Comparison of ENCODE assay signal across 27 cellular contexts in genomic region chr11:57746920-57747319, GRCh38. TPM values are rescaled to one million over a fixed set of nuclear protein-coding genes. Genes with fewer than 3 reads are reported as not detected.
DNase-seq lines count a peak whose midpoint lies in the region; ATAC-seq, FAIRE-seq and TF ChIP-seq lines count a peak whose summit lies in the region.
"Had no signal": no experiment of that assay in that cellular context is flagged by ENCODE, and none has a peak within 500 bp of the region (broad histone marks: within the 10 kb centered on the region; RNA-seq: fewer than 3 reads in every experiment).

No MANE protein-coding gene starts in this region.

- H3K18ac ChIP-seq in H9 (ENCODE audit: insufficient read length, low read depth, low read length) = no peak overlapping the region

- H3K27me3 ChIP-seq in H9 (ENCODE audit: insufficient read depth, low read length) (no peaks in the 10 kb centered on the region), pancreas (no peaks in the 10 kb centered on the region)
- H3K27me3 ChIP-seq: BE2C, dorsolateral prefrontal cortex, foreskin keratinocyte, sigmoid colon had no signal

- H3K23me2 ChIP-seq in H9 (ENCODE audit: insufficient read length, low read depth, low read length, poor library complexity, severe bottlenecking) = peaks cover 4% of the 10 kb centered on the region

- no peak overlapping the region for H4K8ac ChIP-seq in H9 (replicated peaks; ENCODE audit: insufficient read length, low read depth, low read length)

- no peak overlapping the region for H2BK12ac ChIP-seq in H9 (ENCODE audit: insufficient read length, low read depth, low read length)

- peaks cover 0 to 21% (median 9%) of the 10 kb centered on the region in 3 donors for H3K36me3 ChIP-seq in pancreas

- intact Hi-C loops in pancreas (cut with DNase I) = no loop called here

- peaks cover 32% of the 10 kb centered on the region for H3K4me1 Mint-ChIP-seq in activated CD4-positive, alpha-beta T cell treated with anti-CD3 and anti-CD28 coated beads, Interleukin-2, amount 10 ng/mL, durations not matched to agents 7 days and 5 days
- H3K4me1 Mint-ChIP-seq in H9 (peaks cover 11 to 13% of the 10 kb centered on the region in 2 experiments), neural crest cell (peaks cover 13% of the 10 kb centered on the region), glutamatergic neuron (ENCODE audit: low read depth, unreplicated experiment) (peaks cover 12% of the 10 kb centered on the region)
- H3K4me1 Mint-ChIP-seq in activated naive CD8-positive, alpha-beta T cell treated with anti-CD3 and anti-CD28 coated beads, Interleukin-2, amount 10 ng/mL, durations not matched to agents 7 days and 5 days = peaks cover 30% of the 10 kb centered on the region

- H3K23ac ChIP-seq in H9 (ENCODE audit: insufficient read length, low read depth, low read length) = no peak overlapping the region

- H3K4me3 Mint-ChIP-seq in activated CD4-positive, alpha-beta T cell treated with anti-CD3 and anti-CD28 coated beads, Interleukin-2, amount 10 ng/mL, durations not matched to agents 7 days and 5 days = no peak overlapping the region
- H3K4me3 Mint-ChIP-seq in H9 (no peak overlapping the region), neural crest cell (peak overlapping the region; percentile 82), glutamatergic neuron (ENCODE audit: unreplicated experiment) (no peak overlapping the region)
- no peak overlapping the region for H3K4me3 Mint-ChIP-seq in activated naive CD8-positive, alpha-beta T cell treated with anti-CD3 and anti-CD28 coated beads, Interleukin-2, amount 10 ng/mL, durations not matched to agents 7 days and 5 days

- no peak overlapping the region for H3K14ac ChIP-seq in H9 (ENCODE audit: insufficient read depth, low read length)

- no peak for DNase-seq in activated CD4-positive, alpha-beta T cell treated with anti-CD3 and anti-CD28 coated beads, Interleukin-2, amount 10 ng/mL, durations not matched to agents 7 days and 5 days
- DNase-seq in activated CD4-positive, alpha-beta T cell treated with anti-CD3 and anti-CD28 coated beads for 1 hour = no peak
- no peak for DNase-seq in H9
- no peak for DNase-seq in activated naive CD8-positive, alpha-beta T cell treated with anti-CD3 and anti-CD28 coated beads, Interleukin-2, amount 10 ng/mL, durations not matched to agents 7 days and 5 days
- no peak for DNase-seq in neural crest cell (ENCODE audit: low read depth, low spot score)
- DNase-seq in pancreas = no peak
- no peak for DNase-seq in DMS153 (lab: John Stamatoyannopoulos, UW)
- no peak for DNase-seq in glutamatergic neuron
- DNase-seq: anterior cingulate cortex, BE2C, caudate nucleus, dorsolateral prefrontal cortex, foreskin keratinocyte, hypothalamus, islet precursor cell, NCI-H1417 treated with DMSO at 0.1 percent for 48 hours, NCI-H524 treated with DMSO at 0.1 percent for 48 hours, posterior cingulate gyrus, RPMI8226, sigmoid colon, SK-N-SH had no signal

- H3K27me3 Mint-ChIP-seq in activated CD4-positive, alpha-beta T cell treated with anti-CD3 and anti-CD28 coated beads, Interleukin-2, amount 10 ng/mL, durations not matched to agents 7 days and 5 days = no peaks in the 10 kb centered on the region
- H3K27me3 Mint-ChIP-seq in H9 (ENCODE audit: low read depth) (no peaks in the 10 kb centered on the region; the same call in 1 of the 2 replicates), neural crest cell (ENCODE audit: low read depth) (no peaks in the 10 kb centered on the region), glutamatergic neuron (ENCODE audit: unreplicated experiment) (peaks cover 3% of the 10 kb centered on the region)
- H3K27me3 Mint-ChIP-seq in activated naive CD8-positive, alpha-beta T cell treated with anti-CD3 and anti-CD28 coated beads, Interleukin-2, amount 10 ng/mL, durations not matched to agents 7 days and 5 days = no peaks in the 10 kb centered on the region

- H2BK120ac ChIP-seq in H9 (ENCODE audit: low read depth, low read length, poor library complexity, severe bottlenecking) = no peak overlapping the region

- H3K36me3 Mint-ChIP-seq in activated CD4-positive, alpha-beta T cell treated with anti-CD3 and anti-CD28 coated beads, Interleukin-2, amount 10 ng/mL, durations not matched to agents 7 days and 5 days (ENCODE audit: low read depth) = peaks cover 35% of the 10 kb centered on the region
- peaks cover 20 to 40% (median 34%) of the 10 kb centered on the region in 3 experiments for H3K36me3 Mint-ChIP-seq in H9 (ENCODE audit: insufficient read depth in 1 of 3, low read depth in 3 of 3)
- H3K36me3 Mint-ChIP-seq in activated naive CD8-positive, alpha-beta T cell treated with anti-CD3 and anti-CD28 coated beads, Interleukin-2, amount 10 ng/mL, durations not matched to agents 7 days and 5 days = peaks cover 32% of the 10 kb centered on the region
- peaks cover 20% of the 10 kb centered on the region for H3K36me3 Mint-ChIP-seq in neural crest cell (ENCODE audit: low read depth)
- no peaks in the 10 kb centered on the region for H3K36me3 Mint-ChIP-seq in glutamatergic neuron (ENCODE audit: unreplicated experiment)

- CTCF ChIA-PET in activated CD4-positive, alpha-beta T cell treated with anti-CD3 and anti-CD28 coated beads, Interleukin-2, amount 10 ng/mL, durations not matched to agents 7 days and 5 days (lab: Charles Lee) = interaction anchor here (0.6 to 1.2 kb wide), 3 partner anchors 14 to 409 kb away, joined by 3 to 4 read pairs (median 3); partner anchors contain the start of genes CTNND1 and P2RX3

- POLR2A ChIA-PET in activated CD4-positive, alpha-beta T cell treated with anti-CD3 and anti-CD28 coated beads, Interleukin-2, amount 10 ng/mL, durations not matched to agents 7 days and 5 days (lab: Charles Lee) = no interaction called here
- POLR2A ChIA-PET in activated naive CD8-positive, alpha-beta T cell treated with anti-CD3 and anti-CD28 coated beads, Interleukin-2, amount 10 ng/mL, durations not matched to agents 7 days and 5 days (lab: Charles Lee) = interaction anchor here (0.7 to 1.2 kb wide), 2 partner anchors 11 to 12 kb away, joined by 3 to 6 read pairs; no protein-coding TSS in a partner anchor

- H4K20me1 ChIP-seq in H9 (ENCODE audit: control insufficient read depth, insufficient read depth, insufficient read length) = peaks cover 3% of the 10 kb centered on the region

- no peak overlapping the region for H2BK5ac ChIP-seq in H9 (ENCODE audit: insufficient read length, low read length)

- H3T11ph ChIP-seq in H9 (ENCODE audit: low read length) = no peak overlapping the region

- H3K4me1 ChIP-seq in H9 (ENCODE audit: insufficient read depth, low read length) = no peaks in the 10 kb centered on the region; the same call in 1 of the 2 replicates
- peaks cover 5 to 13% (median 12%) of the 10 kb centered on the region in 3 donors for H3K4me1 ChIP-seq in pancreas
- H3K4me1 ChIP-seq: BE2C, foreskin keratinocyte had no signal

- H3K4me3 ChIP-seq in pancreas = no peak overlapping the region
- H3K4me3 ChIP-seq: dorsolateral prefrontal cortex, lung, sigmoid colon, thoracic aorta had no signal

- no peak overlapping the region for H3K56ac ChIP-seq in H9 (ENCODE audit: insufficient read length, low read depth, low read length)

- H3K9me3 Mint-ChIP-seq in activated CD4-positive, alpha-beta T cell treated with anti-CD3 and anti-CD28 coated beads, Interleukin-2, amount 10 ng/mL, durations not matched to agents 7 days and 5 days = no peaks in the 10 kb centered on the region
- H3K9me3 Mint-ChIP-seq in H9 (no peaks in the 10 kb centered on the region), neural crest cell (no peaks in the 10 kb centered on the region), glutamatergic neuron (ENCODE audit: unreplicated experiment) (no peaks in the 10 kb centered on the region)
- no peaks in the 10 kb centered on the region for H3K9me3 Mint-ChIP-seq in activated naive CD8-positive, alpha-beta T cell treated with anti-CD3 and anti-CD28 coated beads, Interleukin-2, amount 10 ng/mL, durations not matched to agents 7 days and 5 days

- no peak overlapping the region for H2BK15ac ChIP-seq in H9 (ENCODE audit: low read depth, low read length)

- H3K27ac Mint-ChIP-seq in activated CD4-positive, alpha-beta T cell treated with anti-CD3 and anti-CD28 coated beads, Interleukin-2, amount 10 ng/mL, durations not matched to agents 7 days and 5 days = peak overlapping the region; percentile 17
- H3K27ac Mint-ChIP-seq in H9 (peak overlapping the region in 2 of 3 experiments; percentile 27 to 55; a peak in 4 of 7 replicates), neural crest cell (ENCODE audit: unreplicated experiment) (peak overlapping the region; percentile 60), glutamatergic neuron (ENCODE audit: unreplicated experiment) (no peak overlapping the region)
- H3K27ac Mint-ChIP-seq in activated naive CD8-positive, alpha-beta T cell treated with anti-CD3 and anti-CD28 coated beads, Interleukin-2, amount 10 ng/mL, durations not matched to agents 7 days and 5 days = peak overlapping the region; percentile 22

- H3K4ac ChIP-seq in H9 (ENCODE audit: low read depth, low read length) = no peak overlapping the region

- H3K79me2 ChIP-seq in H9 (ENCODE audit: insufficient read depth, low read length) = peaks cover 5% of the 10 kb centered on the region; the same call in 1 of the 2 replicates

- no peak overlapping the region for H2AK5ac ChIP-seq in H9 (ENCODE audit: insufficient read length, low read length)

- H4K91ac ChIP-seq in H9 (ENCODE audit: insufficient read length, low read depth, low read length) = no peak overlapping the region

- no CpG with 5 or more reads among the region's 1 CpG for WGBS in H9 (ENCODE audit: extremely low coverage, insufficient read length, low lambda C conversion rate)
- 92 to 96% methylated on average over 1 of the region's 1 CpG for WGBS in pancreas, 2 donors

- no peak for TF ChIP-seq CTCF in H9 (conservative IDR thresholded peaks at IDR 0.05)
- no peak for TF ChIP-seq CTCF in neural crest cell (conservative IDR thresholded peaks at IDR 0.05)
- TF ChIP-seq CTCF in pancreas (IDR thresholded peaks at IDR 0.05) = no peak
- TF ChIP-seq CTCF in glutamatergic neuron (IDR thresholded peaks at IDR 0.05; ENCODE audit: partially characterized antibody, unreplicated experiment) = no peak

- H3K27ac ChIP-seq in H9 (ENCODE audit: insufficient read length, low read depth, low read length) (no peak overlapping the region), pancreas (no peak overlapping the region)
- H3K27ac ChIP-seq: foreskin keratinocyte, sigmoid colon, thoracic aorta had no signal

- H2BK20ac ChIP-seq in H9 (ENCODE audit: low read depth, low read length, poor library complexity, severe bottlenecking) = no peak overlapping the region

- H3K9me3 ChIP-seq in H9 (ENCODE audit: control insufficient read depth, low read depth, low read length) = no peaks in the 10 kb centered on the region
- no peaks in the 10 kb centered on the region for H3K9me3 ChIP-seq in pancreas
- H3K9me3 ChIP-seq: BE2C, sigmoid colon, SK-N-SH, thoracic aorta had no signal

- peaks cover 3% of the 10 kb centered on the region for H3K79me1 ChIP-seq in H9 (ENCODE audit: insufficient read depth, low read depth, low read length, poor library complexity, severe bottlenecking)

- H2AFZ ChIP-seq in H9 (ENCODE audit: low read length) = no peak overlapping the region

- ATAC-seq in activated naive CD8-positive, alpha-beta T cell treated with anti-CD3 and anti-CD28 coated beads, Interleukin-2, amount 10 ng/mL, durations not matched to agents 7 days and 5 days (ENCODE audit: low read depth) = no peak
- no peak for ATAC-seq in pancreas
- ATAC-seq: foreskin keratinocyte had no signal

- no peak overlapping the region for H3K4me2 ChIP-seq in H9 (ENCODE audit: insufficient read depth, insufficient read length, low read length)
- H3K4me2 ChIP-seq: SK-N-SH had no signal

- H4K5ac ChIP-seq in H9 (ENCODE audit: insufficient read length, low read depth, low read length) = no peak overlapping the region

- no peak for FAIRE-seq in pancreas (lab: Jason Lieb, UNC)
- FAIRE-seq: A204.1, D721Med had no signal

- no peak overlapping the region for H3K9ac ChIP-seq in H9 (ENCODE audit: extremely low read depth, insufficient read length, low read length)
- H3K9ac ChIP-seq: SK-N-SH had no signal

RNA-seq across cellular contexts. Expression of gene BTBD18, which starts 4.7 kb away (rescaled TPM):
- total RNA-seq in activated CD4-positive, alpha-beta T cell treated with anti-CD3 and anti-CD28 coated beads, Interleukin-2, amount 10 ng/mL, durations not matched to agents 7 days and 5 days = not detected
- total RNA-seq in H9 (2021) (not detected in 2 replicates), neural crest cell (not detected in 2 replicates), pancreas (not detected), glutamatergic neuron (ENCODE audit: unreplicated experiment) (not detected)
- not detected for total RNA-seq in activated naive CD8-positive, alpha-beta T cell treated with anti-CD3 and anti-CD28 coated beads, Interleukin-2, amount 10 ng/mL, durations not matched to agents 7 days and 5 days
- under 1 TPM in 1 of 2 donors, not detected in 1; 0.05 TPM for polyA plus RNA-seq in pancreas
- total RNA-seq: dorsolateral prefrontal cortex, epithelial cell of proximal tubule, foreskin keratinocyte, lung, myocyte, sigmoid colon, thoracic aorta had no signal
- polyA plus RNA-seq: foreskin keratinocyte, lung, SK-N-SH had no signal

RNA-seq across cellular contexts. Expression of gene SELENOH, which starts 5.6 kb away (rescaled TPM):
- total RNA-seq in activated CD4-positive, alpha-beta T cell treated with anti-CD3 and anti-CD28 coated beads, Interleukin-2, amount 10 ng/mL, durations not matched to agents 7 days and 5 days = 100 to 1,000 TPM; 129 to 181 TPM
- total RNA-seq in H9 (2021) = 251 and 271 TPM in 2 replicates
- total RNA-seq in activated naive CD8-positive, alpha-beta T cell treated with anti-CD3 and anti-CD28 coated beads, Interleukin-2, amount 10 ng/mL, durations not matched to agents 7 days and 5 days = 100 to 1,000 TPM; 176 to 178 TPM
- 208 and 212 TPM in 2 replicates for total RNA-seq in neural crest cell
- total RNA-seq in pancreas = 10 to 100 TPM; 32.1 to 65.3 (median 56.0) TPM
- 10 to 100 TPM; 62.9 to 96.4 TPM for polyA plus RNA-seq in pancreas
- total RNA-seq in glutamatergic neuron (ENCODE audit: unreplicated experiment) = 98.8 TPM

RNA-seq across cellular contexts. Expression of gene CTNND1, which starts 14.7 kb away (rescaled TPM):
- 1 to 10 TPM; 5.1 TPM for total RNA-seq in activated CD4-positive, alpha-beta T cell treated with anti-CD3 and anti-CD28 coated beads, Interleukin-2, amount 10 ng/mL, durations not matched to agents 7 days and 5 days
- 164 and 166 TPM in 2 replicates for total RNA-seq in H9 (2021)
- 10 to 100 TPM in 1 of 2 experiments, 1 to 10 TPM in 1; 9.3 to 11.2 TPM for total RNA-seq in activated naive CD8-positive, alpha-beta T cell treated with anti-CD3 and anti-CD28 coated beads, Interleukin-2, amount 10 ng/mL, durations not matched to agents 7 days and 5 days
- 144 TPM in 2 replicates for total RNA-seq in neural crest cell
- 100 to 1,000 TPM; 113 to 203 (median 131) TPM for total RNA-seq in pancreas
- polyA plus RNA-seq in pancreas = 10 to 100 TPM; 42.7 to 73.1 TPM
- total RNA-seq in glutamatergic neuron (ENCODE audit: unreplicated experiment) = 344 TPM

RNA-seq across cellular contexts. Expression of gene TMX2, which starts 34.5 kb away (rescaled TPM):
- total RNA-seq in activated CD4-positive, alpha-beta T cell treated with anti-CD3 and anti-CD28 coated beads, Interleukin-2, amount 10 ng/mL, durations not matched to agents 7 days and 5 days = 10 to 100 TPM; 62.9 to 74.2 TPM
- 91.1 and 91.3 TPM in 2 replicates for total RNA-seq in H9 (2021)
- 10 to 100 TPM; 61.6 to 64.7 TPM for total RNA-seq in activated naive CD8-positive, alpha-beta T cell treated with anti-CD3 and anti-CD28 coated beads, Interleukin-2, amount 10 ng/mL, durations not matched to agents 7 days and 5 days
- total RNA-seq in neural crest cell = 78.3 TPM in 2 replicates
- total RNA-seq in pancreas = 10 to 100 TPM; 19.8 to 38.8 (median 34.1) TPM
- 10 to 100 TPM; 26.9 to 46.4 TPM for polyA plus RNA-seq in pancreas
- total RNA-seq in glutamatergic neuron (ENCODE audit: unreplicated experiment) = 94.5 TPM

RNA-seq across cellular contexts. Expression of gene MED19, which starts 34.9 kb away (rescaled TPM):
- 10 to 100 TPM; 11.8 to 12.2 TPM for total RNA-seq in activated CD4-positive, alpha-beta T cell treated with anti-CD3 and anti-CD28 coated beads, Interleukin-2, amount 10 ng/mL, durations not matched to agents 7 days and 5 days
- total RNA-seq in H9 (2021) = 17.6 and 17.9 TPM in 2 replicates
- total RNA-seq in activated naive CD8-positive, alpha-beta T cell treated with anti-CD3 and anti-CD28 coated beads, Interleukin-2, amount 10 ng/mL, durations not matched to agents 7 days and 5 days = 10 to 100 TPM; 13.1 to 14.0 TPM
- 24.1 and 24.7 TPM in 2 replicates for total RNA-seq in neural crest cell
- total RNA-seq in pancreas = 1 to 10 TPM; 2.5 to 6.3 (median 5.6) TPM
- 10 to 100 TPM in 1 of 2 donors, 1 to 10 TPM in 1; 5.1 to 11.5 TPM for polyA plus RNA-seq in pancreas
- total RNA-seq in glutamatergic neuron (ENCODE audit: unreplicated experiment) = 30.9 TPM

Comparison
In these comparisons a context has a peak if more than half of its experiments do, and no peak if none do; other contexts are left out.
1. RNA of gene CTNND1, which starts 14.7 kb away (total RNA-seq): 344 TPM in glutamatergic neuron (single experiment), 164 to 166 TPM in H9, 144 TPM in neural crest cell and 113 to 203 TPM in pancreas; 9.3 to 11.2 TPM in activated naive CD8-positive, alpha-beta T cell treated with anti-CD3 and anti-CD28 coated beads, Interleukin-2, amount 10 ng/mL, durations not matched to agents 7 days and 5 days and 5.1 TPM in activated CD4-positive, alpha-beta T cell treated with anti-CD3 and anti-CD28 coated beads, Interleukin-2, amount 10 ng/mL, durations not matched to agents 7 days and 5 days; every median in the first group is over 4 times any median in the second.